ENCODE assay signal across 1 cellular context in the genomic region with DNA sequence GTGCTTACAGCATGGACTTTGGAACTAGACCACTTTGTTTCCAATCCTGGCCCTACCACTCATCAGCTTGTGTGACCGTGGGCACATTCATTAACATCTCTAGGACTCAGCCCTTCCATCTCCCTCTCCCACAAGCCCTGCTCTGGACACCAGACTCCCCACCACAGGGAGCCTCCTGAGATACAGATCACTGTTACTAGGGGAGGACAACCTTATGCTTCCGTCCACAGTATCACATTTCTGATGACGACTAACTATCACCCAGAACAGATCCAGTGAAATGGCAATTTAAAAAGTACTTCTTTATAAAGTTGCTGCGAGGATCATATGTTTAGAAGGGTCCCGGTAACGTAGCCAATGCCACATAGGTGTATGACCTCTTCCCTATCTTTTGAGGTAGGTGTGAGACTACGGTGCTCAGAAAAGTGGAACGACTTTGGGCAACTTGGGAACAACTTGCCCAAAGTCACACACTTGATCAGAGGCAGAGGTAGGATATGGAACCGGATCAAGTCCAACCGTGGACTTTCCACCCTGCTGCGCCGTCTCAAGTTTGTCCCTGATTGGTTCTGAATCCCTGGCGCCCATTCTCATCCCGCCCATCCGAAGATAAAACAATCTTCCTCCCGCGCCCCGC.
TF ChIP-seq lines count a peak whose summit lies in the region.

No MANE protein-coding gene starts in this region.

TF ChIP-seq in GM12878, 131 proteins besides CTCF, POLR2A, EP300 and RAD21 (continued from another document):
- TF ChIP-seq POU2F2 (IDR thresholded peaks at IDR 0.05; ENCODE audit: borderline replicate concordance, low read depth, low read length): no peak
TF ChIP-seq in GM12878: peak in this region for 1.
